In the genomic region with DNA sequence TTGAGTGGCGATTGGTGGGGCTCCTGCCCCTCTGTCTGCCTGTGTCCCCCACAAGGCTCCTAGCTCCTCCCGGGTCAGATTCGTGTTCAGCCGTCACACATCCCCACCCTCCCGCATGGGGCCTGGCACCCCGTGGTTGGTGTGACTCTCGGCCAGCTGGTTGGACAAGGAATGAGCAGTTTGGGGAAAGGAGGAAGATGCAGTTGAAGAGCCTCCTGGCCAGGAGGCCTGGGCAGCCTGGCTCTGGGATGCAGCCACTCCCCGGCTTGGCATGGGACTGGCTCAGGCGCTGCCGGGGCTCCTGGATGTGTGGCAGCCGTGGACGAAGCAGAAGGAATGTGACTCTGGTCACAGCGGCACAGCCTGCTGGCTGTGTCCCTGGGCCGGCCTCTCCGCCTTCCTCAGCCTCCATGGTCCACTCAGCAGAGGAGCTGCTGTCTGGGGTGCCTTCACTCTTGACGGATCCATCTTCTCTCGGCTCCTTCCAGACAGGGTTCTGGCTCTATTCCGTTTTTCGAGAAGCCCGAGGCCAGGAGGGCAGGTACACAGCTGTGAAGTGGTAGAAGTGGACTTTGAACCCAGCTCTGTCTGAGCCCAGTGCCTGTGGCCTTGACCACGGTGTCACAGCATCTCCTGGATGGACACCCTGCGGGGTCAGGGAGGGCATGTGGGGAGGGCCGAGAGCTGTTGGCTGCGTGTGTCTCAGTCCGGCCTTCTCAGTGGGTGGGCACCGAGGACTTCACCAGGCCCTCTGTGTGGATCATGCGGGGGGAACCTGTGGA, we compare ENCODE assay signal across 1 cellular context.
TF ChIP-seq lines count a peak whose summit lies in the region.

No MANE protein-coding gene starts in this region.

TF ChIP-seq in neural cell, 6 proteins besides CTCF, POLR2A, EP300 and RAD21 (continued from another document):
- no peak for TF ChIP-seq SMC3 (conservative IDR thresholded peaks at IDR 0.05; ENCODE audit: poor library complexity)
- TF ChIP-seq TAF1 (IDR thresholded peaks at IDR 0.05; ENCODE audit: low read depth) = no peak
- no peak for TF ChIP-seq MXI1 (conservative IDR thresholded peaks at IDR 0.05; ENCODE audit: poor library complexity, severe bottlenecking)
- TF ChIP-seq, protein P1, sequence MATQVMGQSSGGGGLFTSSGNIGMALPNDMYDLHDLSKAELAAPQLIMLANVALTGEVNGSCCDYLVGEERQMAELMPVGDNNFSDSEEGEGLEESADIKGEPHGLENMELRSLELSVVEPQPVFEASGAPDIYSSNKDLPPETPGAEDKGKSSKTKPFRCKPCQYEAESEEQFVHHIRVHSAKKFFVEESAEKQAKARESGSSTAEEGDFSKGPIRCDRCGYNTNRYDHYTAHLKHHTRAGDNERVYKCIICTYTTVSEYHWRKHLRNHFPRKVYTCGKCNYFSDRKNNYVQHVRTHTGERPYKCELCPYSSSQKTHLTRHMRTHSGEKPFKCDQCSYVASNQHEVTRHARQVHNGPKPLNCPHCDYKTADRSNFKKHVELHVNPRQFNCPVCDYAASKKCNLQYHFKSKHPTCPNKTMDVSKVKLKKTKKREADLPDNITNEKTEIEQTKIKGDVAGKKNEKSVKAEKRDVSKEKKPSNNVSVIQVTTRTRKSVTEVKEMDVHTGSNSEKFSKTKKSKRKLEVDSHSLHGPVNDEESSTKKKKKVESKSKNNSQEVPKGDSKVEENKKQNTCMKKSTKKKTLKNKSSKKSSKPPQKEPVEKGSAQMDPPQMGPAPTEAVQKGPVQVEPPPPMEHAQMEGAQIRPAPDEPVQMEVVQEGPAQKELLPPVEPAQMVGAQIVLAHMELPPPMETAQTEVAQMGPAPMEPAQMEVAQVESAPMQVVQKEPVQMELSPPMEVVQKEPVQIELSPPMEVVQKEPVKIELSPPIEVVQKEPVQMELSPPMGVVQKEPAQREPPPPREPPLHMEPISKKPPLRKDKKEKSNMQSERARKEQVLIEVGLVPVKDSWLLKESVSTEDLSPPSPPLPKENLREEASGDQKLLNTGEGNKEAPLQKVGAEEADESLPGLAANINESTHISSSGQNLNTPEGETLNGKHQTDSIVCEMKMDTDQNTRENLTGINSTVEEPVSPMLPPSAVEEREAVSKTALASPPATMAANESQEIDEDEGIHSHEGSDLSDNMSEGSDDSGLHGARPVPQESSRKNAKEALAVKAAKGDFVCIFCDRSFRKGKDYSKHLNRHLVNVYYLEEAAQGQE (IDR thresholded peaks at IDR 0.05; ENCODE audit: borderline replicate concordance) = no peak
